Comparison of ENCODE assay signal across 16 cellular contexts in genomic region chr4:61425315-61425714, GRCh38.
A peak's percentile ranks its signal among the peaks of the same experiment; 100 is the strongest.
DNase-seq lines count a peak whose midpoint lies in the region; ATAC-seq, FAIRE-seq and TF ChIP-seq lines count a peak whose summit lies in the region.
"Had no signal": no experiment of that assay in that cellular context is flagged by ENCODE, and none has a peak within 500 bp of the region (broad histone marks: within the 10 kb centered on the region; RNA-seq: fewer than 3 reads in every experiment).

No MANE protein-coding gene starts in this region.

- TF ChIP-seq CTCF in H9 (conservative IDR thresholded peaks at IDR 0.05) (no peak), RWPE1 (conservative IDR thresholded peaks at IDR 0.05; ENCODE audit: low read depth) (no peak), epithelial cell of esophagus (IDR thresholded peaks at IDR 0.05; ENCODE audit: insufficient read depth, low read depth, low read length, missing control alignments) (no peak), keratinocyte (optimal IDR thresholded peaks at IDR 0.05 in 1 of 3, IDR thresholded peaks at IDR 0.05 in 1 of 3, conservative IDR thresholded peaks at IDR 0.05 in 1 of 3; ENCODE audit: extremely low read depth in 1 of 3, insufficient read depth in 2 of 3, low read length in 3 of 3) (no peak), dorsolateral prefrontal cortex (IDR thresholded peaks at IDR 0.05 in 54 of 56, conservative IDR thresholded peaks at IDR 0.05 in 2 of 56; ENCODE audit: low read depth in 1 of 56, partially characterized antibody in 56 of 56) (no peak)

- dilution Hi-C loops in keratinocyte (cut with MboI; ENCODE audit: extremely low pct_ligation_motif_present, low sequenced_read_pairs) = no loop called here

- H3K9me1 ChIP-seq in keratinocyte (ENCODE audit: control insufficient read depth, extremely low read depth, insufficient read depth, low read length) = no peaks in the 10 kb centered on the region

- H4K5ac ChIP-seq in H9 (ENCODE audit: insufficient read length, low read depth, low read length) = no peak overlapping the region

- H3K4me1 ChIP-seq in H9 (ENCODE audit: insufficient read depth, low read length) (no peaks in the 10 kb centered on the region), keratinocyte (ENCODE audit: control insufficient read depth, extremely low read depth, insufficient read depth, low read length) (peaks cover 30% of the 10 kb centered on the region)
- H3K4me1 ChIP-seq: BLaER1 had no signal

- H3K14ac ChIP-seq in H9 (ENCODE audit: insufficient read depth, low read length) = no peak overlapping the region

- H2AFZ ChIP-seq in H9 (ENCODE audit: low read length) (no peak overlapping the region), keratinocyte (ENCODE audit: control insufficient read depth, low read length) (no peak overlapping the region)
- H2AFZ ChIP-seq: GM23248 had no signal

- FAIRE-seq in keratinocyte (lab: Jason Lieb, UNC) = peak; percentile 99

- intact Hi-C loops in dorsolateral prefrontal cortex (cut with DNase I) = no loop called here

- CTCF ChIA-PET in RWPE1 (lab: Yijun Ruan, JAX) = interaction anchor here (0.6 kb wide), 1 partner anchor 54 kb away, joined by 7 read pairs; no protein-coding TSS in a partner anchor

- H3K27me3 ChIP-seq in H9 (ENCODE audit: insufficient read depth, low read length) (no peaks in the 10 kb centered on the region), keratinocyte (ENCODE audit: control insufficient read depth, extremely low read depth, insufficient read depth, low read length) (no peaks in the 10 kb centered on the region), dorsolateral prefrontal cortex (no peaks in the 10 kb centered on the region)
- H3K27me3 ChIP-seq: BLaER1 had no signal

- H3K18ac ChIP-seq in H9 (ENCODE audit: insufficient read length, low read depth, low read length) = no peak overlapping the region

- no peak overlapping the region for H3K27ac ChIP-seq in H9 (ENCODE audit: insufficient read length, low read depth, low read length)
- H3K27ac ChIP-seq in RWPE1 = peak overlapping the region; percentile 23; the same call in 1 of the 2 replicates
- no peak overlapping the region for H3K27ac ChIP-seq in keratinocyte (ENCODE audit: control insufficient read depth, insufficient read depth, low read length)
- no peak overlapping the region for H3K27ac ChIP-seq in dorsolateral prefrontal cortex
- H3K27ac ChIP-seq: BLaER1, GM23248 had no signal

- POLR2A ChIA-PET in RWPE1 (lab: Yijun Ruan, JAX; ENCODE audit: low non-redundant PET) = no interaction called here

- H3K79me1 ChIP-seq in H9 (ENCODE audit: insufficient read depth, low read depth, low read length, poor library complexity, severe bottlenecking) = no peaks in the 10 kb centered on the region

- H4K8ac ChIP-seq in H9 (replicated peaks; ENCODE audit: insufficient read length, low read depth, low read length) = no peak overlapping the region

- peaks cover 0 to 28% (median 19%) of the 10 kb centered on the region in 3 experiments; a peak in 6 of 7 replicates for H3K36me3 Mint-ChIP-seq in H9 (ENCODE audit: insufficient read depth in 1 of 3, low read depth in 3 of 3)
- no peaks in the 10 kb centered on the region for H3K36me3 Mint-ChIP-seq in activated T-cell treated with anti-CD3 and anti-CD28 coated beads, Interleukin-2, amount 50 U/mL, for 24 hours (ENCODE audit: low read depth)
- H3K36me3 Mint-ChIP-seq: CD8-positive, alpha-beta memory T cell had no signal

- no peak overlapping the region for H3K56ac ChIP-seq in H9 (ENCODE audit: insufficient read length, low read depth, low read length)

- H2BK12ac ChIP-seq in H9 (ENCODE audit: insufficient read length, low read depth, low read length) = no peak overlapping the region

- H3K79me2 ChIP-seq in H9 (ENCODE audit: insufficient read depth, low read length) (no peaks in the 10 kb centered on the region), keratinocyte (ENCODE audit: control insufficient read depth, insufficient read depth, low read length) (no peaks in the 10 kb centered on the region)

- H3K4me3 ChIP-seq in epithelial cell of esophagus (ENCODE audit: low read length) (no peak overlapping the region), keratinocyte (ENCODE audit: control insufficient read depth in 2 of 3, extremely low read depth in 1 of 3, insufficient read depth in 2 of 3, low read depth in 1 of 3, low read length in 3 of 3) (no peak overlapping the region), dorsolateral prefrontal cortex (no peak overlapping the region)
- H3K4me3 ChIP-seq: BLaER1, GM23248 had no signal

- no peak overlapping the region for H3K4ac ChIP-seq in H9 (ENCODE audit: low read depth, low read length)

- H2BK5ac ChIP-seq in H9 (ENCODE audit: insufficient read length, low read length) = no peak overlapping the region

- H3K23ac ChIP-seq in H9 (ENCODE audit: insufficient read length, low read depth, low read length) = no peak overlapping the region

- no peak overlapping the region for H2BK15ac ChIP-seq in H9 (ENCODE audit: low read depth, low read length)

- no peak overlapping the region for H2BK120ac ChIP-seq in H9 (ENCODE audit: low read depth, low read length, poor library complexity, severe bottlenecking)

- H3K36me3 ChIP-seq in keratinocyte (ENCODE audit: control insufficient read depth in 2 of 2, extremely low read depth in 1 of 2, insufficient read depth in 2 of 2, low read length in 2 of 2) = no peaks in the 10 kb centered on the region
- H3K36me3 ChIP-seq: BLaER1 had no signal

- H2AK5ac ChIP-seq in H9 (ENCODE audit: insufficient read length, low read length) = peak overlapping the region; percentile 79

- H3K27me3 Mint-ChIP-seq in H9 (ENCODE audit: low read depth) = no peaks in the 10 kb centered on the region; the same call in 1 of the 2 replicates
- no peaks in the 10 kb centered on the region for H3K27me3 Mint-ChIP-seq in activated T-cell treated with anti-CD3 and anti-CD28 coated beads, Interleukin-2, amount 50 U/mL, for 24 hours
- H3K27me3 Mint-ChIP-seq: CD8-positive, alpha-beta memory T cell had no signal

- no CpG with 5 or more reads among the region's 4 CpGs for WGBS in H9 (ENCODE audit: extremely low coverage, insufficient read length, low lambda C conversion rate)

- H3K9me3 Mint-ChIP-seq in H9 = peaks cover 8 to 11% of the 10 kb centered on the region in 2 experiments; a peak in 4 of 5 replicates
- H3K9me3 Mint-ChIP-seq in activated T-cell treated with anti-CD3 and anti-CD28 coated beads, Interleukin-2, amount 50 U/mL, for 24 hours = peaks cover 21% of the 10 kb centered on the region

- H3K9me3 ChIP-seq in H9 (ENCODE audit: control insufficient read depth, low read depth, low read length) = no peaks in the 10 kb centered on the region
- H3K9me3 ChIP-seq in keratinocyte (ENCODE audit: control insufficient read depth, low read depth, low read length) = no peaks in the 10 kb centered on the region

- ATAC-seq in HG03469 (IDR thresholded peaks at IDR 0.05; ENCODE audit: unreplicated experiment) = no peak

- DNase-seq in H9 (no peak), RWPE1 (ENCODE audit: low spot score) (peak; percentile 71), epithelial cell of esophagus (ENCODE audit: low read depth) (peak; percentile 100), keratinocyte (ENCODE audit: low read depth, low spot score) (peak; percentile 93), dorsolateral prefrontal cortex (no peak), OCI-M1 (lab: John Stamatoyannopoulos, UW) (no peak)
- no peak for DNase-seq in activated T-cell treated with anti-CD3 and anti-CD28 coated beads, Interleukin-2, amount 50 U/mL, for 24 hours
- DNase-seq: 8988T; AML-193; CD8-positive, alpha-beta memory T cell; DMS53; GF-D8; GM23248; H7 had no signal

- H4K20me1 ChIP-seq in H9 (ENCODE audit: control insufficient read depth, insufficient read depth, insufficient read length) = no peaks in the 10 kb centered on the region
- no peaks in the 10 kb centered on the region for H4K20me1 ChIP-seq in keratinocyte (ENCODE audit: control insufficient read depth, extremely low read depth, insufficient read depth, low read length)
- H4K20me1 ChIP-seq: BLaER1 had no signal

- H3K9ac ChIP-seq in H9 (ENCODE audit: extremely low read depth, insufficient read length, low read length) (no peak overlapping the region), keratinocyte (ENCODE audit: control insufficient read depth, extremely low read depth, insufficient read depth, low read length) (no peak overlapping the region)
- H3K9ac ChIP-seq: BLaER1, GM23248 had no signal

- H3K23me2 ChIP-seq in H9 (ENCODE audit: insufficient read length, low read depth, low read length, poor library complexity, severe bottlenecking) = no peaks in the 10 kb centered on the region

- H3K4me1 Mint-ChIP-seq in H9 = no peaks in the 10 kb centered on the region
- no peaks in the 10 kb centered on the region for H3K4me1 Mint-ChIP-seq in activated T-cell treated with anti-CD3 and anti-CD28 coated beads, Interleukin-2, amount 50 U/mL, for 24 hours (ENCODE audit: low read depth)
- H3K4me1 Mint-ChIP-seq: CD8-positive, alpha-beta memory T cell had no signal

- H3K4me2 ChIP-seq in H9 (ENCODE audit: insufficient read depth, insufficient read length, low read length) = no peak overlapping the region
- peak overlapping the region; percentile 8 for H3K4me2 ChIP-seq in keratinocyte (ENCODE audit: control insufficient read depth, extremely low read depth, insufficient read depth, low read depth, low read length)
- H3K4me2 ChIP-seq: BLaER1 had no signal

- H3K4me3 Mint-ChIP-seq in H9 = no peak overlapping the region
- H3K4me3 Mint-ChIP-seq in activated T-cell treated with anti-CD3 and anti-CD28 coated beads, Interleukin-2, amount 50 U/mL, for 24 hours = no peak overlapping the region
- H3K4me3 Mint-ChIP-seq: CD8-positive, alpha-beta memory T cell had no signal

- no peak overlapping the region for H3T11ph ChIP-seq in H9 (ENCODE audit: low read length)

- H3K27ac Mint-ChIP-seq in H9 = peak overlapping the region in 1 of 3 experiments; percentile 36; a peak in 2 of 7 replicates
- no peak overlapping the region for H3K27ac Mint-ChIP-seq in activated T-cell treated with anti-CD3 and anti-CD28 coated beads, Interleukin-2, amount 50 U/mL, for 24 hours
- H3K27ac Mint-ChIP-seq: CD8-positive, alpha-beta memory T cell had no signal

- no peak overlapping the region for H4K91ac ChIP-seq in H9 (ENCODE audit: insufficient read length, low read depth, low read length)

- no peak overlapping the region for H2BK20ac ChIP-seq in H9 (ENCODE audit: low read depth, low read length, poor library complexity, severe bottlenecking)

Comparison
In these comparisons a context has a peak if more than half of its experiments do, and no peak if none do; other contexts are left out.
1. DNase-seq: peak in RWPE1 (single experiment), epithelial cell of esophagus (single experiment) and keratinocyte (single experiment); none in H9 (single experiment), dorsolateral prefrontal cortex (0 of 10), OCI-M1 (single experiment) and activated T-cell treated with anti-CD3 and anti-CD28 coated beads, Interleukin-2, amount 50 U/mL, for 24 hours (single experiment).